In the genomic region with DNA sequence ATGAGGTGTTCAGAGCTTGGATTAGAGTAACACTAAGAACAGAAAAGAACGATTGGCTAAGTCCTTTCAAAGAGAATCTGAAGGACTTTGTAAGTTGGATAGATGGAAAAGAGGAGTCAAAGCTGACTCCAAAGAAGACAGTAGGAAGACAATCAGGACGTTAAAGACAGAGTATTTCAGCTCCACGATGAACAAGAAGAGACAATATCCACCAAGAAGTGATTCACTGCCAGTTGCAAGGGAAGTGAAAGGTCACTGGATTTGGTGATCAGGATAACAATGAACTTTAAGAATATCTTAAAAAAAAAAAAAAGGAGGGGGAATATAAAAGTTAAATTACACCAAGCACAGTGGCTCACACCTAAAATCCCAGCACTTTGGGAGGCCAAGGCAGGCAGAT, we compare ENCODE assay signal across 15 cellular contexts. TPM values are rescaled to one million over a fixed set of nuclear protein-coding genes. Genes with fewer than 3 reads are reported as not detected.
DNase-seq lines count a peak whose midpoint lies in the region; ATAC-seq and TF ChIP-seq lines count a peak whose summit lies in the region.
"Had no signal": no experiment of that assay in that cellular context is flagged by ENCODE, and none has a peak within 500 bp of the region (broad histone marks: within the 10 kb centered on the region; RNA-seq: fewer than 3 reads in every experiment).

No MANE protein-coding gene starts in this region.

- no peaks in the 10 kb centered on the region for H3K36me3 ChIP-seq in sigmoid colon

- TF ChIP-seq POLR2A in sigmoid colon (IDR thresholded peaks at IDR 0.05): no peak

- H3K27me3 Mint-ChIP-seq in Calu3 (ENCODE audit: unreplicated experiment): no peaks in the 10 kb centered on the region
- H3K27me3 Mint-ChIP-seq in activated T-cell treated with anti-CD3 and anti-CD28 coated beads, Interleukin-2, amount 50 U/mL, for 4 hours (ENCODE audit: low read depth): no peaks in the 10 kb centered on the region
- H3K27me3 Mint-ChIP-seq: activated naive CD8-positive, alpha-beta T cell treated with anti-CD3 and anti-CD28 coated beads, Interleukin-2, amount 10 ng/mL, durations not matched to agents 7 days and 5 days had no signal

- no peak for ATAC-seq in activated T-cell treated with anti-CD3 and anti-CD28 coated beads, Interleukin-2, amount 50 U/mL, for 4 hours
- no peak for ATAC-seq in HG02884 (IDR thresholded peaks at IDR 0.05; ENCODE audit: unreplicated experiment)
- ATAC-seq: K562 had no signal

- H3K4me3 ChIP-seq in sigmoid colon: no peak overlapping the region
- H3K4me3 ChIP-seq: BLaER1, K562 had no signal

- H3K27ac ChIP-seq in RWPE1: peak overlapping the region; percentile 74
- H3K27ac ChIP-seq in epithelial cell of prostate: peak overlapping the region; percentile 81
- H3K27ac ChIP-seq in sigmoid colon: peak overlapping the region in 3 of 4 donors; percentile 34 to 61 (median 58)
- H3K27ac ChIP-seq: BLaER1 had no signal

- POLR2A ChIA-PET in RWPE1 (lab: Yijun Ruan, JAX; ENCODE audit: low non-redundant PET): no interaction called here

- no TSS peak for BruUV-seq in Calu3 (replicated peaks; lab: Mats Ljungman, UMichigan)

- CTCF ChIA-PET in Calu3 (lab: Charles Lee) (no interaction called here), RWPE1 (lab: Yijun Ruan, JAX) (interaction anchor here (0.6 kb wide), 1 partner anchor 153 kb away, joined by 3 read pairs; no protein-coding TSS in a partner anchor)

- TF ChIP-seq EP300 in sigmoid colon (IDR thresholded peaks at IDR 0.05): no peak

- intact Hi-C loops in Calu3 (cut with micrococcal nuclease; ENCODE audit: unreplicated experiment): no loop called here
- intact Hi-C loops in sigmoid colon (cut with DNase I): no loop called here

- H3K36me3 Mint-ChIP-seq in Calu3 (ENCODE audit: insufficient read depth, unreplicated experiment): no peaks in the 10 kb centered on the region
- H3K36me3 Mint-ChIP-seq in activated T-cell treated with anti-CD3 and anti-CD28 coated beads, Interleukin-2, amount 50 U/mL, for 4 hours (ENCODE audit: insufficient read depth): peaks cover 8% of the 10 kb centered on the region
- H3K36me3 Mint-ChIP-seq: mesothelial cell of epicardium had no signal

- H3K4me1 Mint-ChIP-seq in Calu3 (ENCODE audit: low read depth, unreplicated experiment): peaks cover 44% of the 10 kb centered on the region
- peaks cover 81% of the 10 kb centered on the region for H3K4me1 Mint-ChIP-seq in activated T-cell treated with anti-CD3 and anti-CD28 coated beads, Interleukin-2, amount 50 U/mL, for 4 hours (ENCODE audit: low read depth)

- no peak overlapping the region for H3K4me3 Mint-ChIP-seq in Calu3 (ENCODE audit: low read depth, unreplicated experiment)
- no peak overlapping the region for H3K4me3 Mint-ChIP-seq in activated T-cell treated with anti-CD3 and anti-CD28 coated beads, Interleukin-2, amount 50 U/mL, for 4 hours
- H3K4me3 Mint-ChIP-seq: activated naive CD8-positive, alpha-beta T cell treated with anti-CD3 and anti-CD28 coated beads, Interleukin-2, amount 10 ng/mL, durations not matched to agents 7 days and 5 days; mesothelial cell of epicardium; T-helper 2 cell treated with Interferon-gamma antibody and Interleukin-4, amounts not matched to agents 5 μg/mL and 100 μg/mL, for 36 hours had no signal

- H3K27me3 ChIP-seq in sigmoid colon: no peaks in the 10 kb centered on the region
- H3K27me3 ChIP-seq: BLaER1 had no signal

- H3K27ac Mint-ChIP-seq in Calu3 (ENCODE audit: unreplicated experiment): peak overlapping the region; percentile 2
- H3K27ac Mint-ChIP-seq: activated naive CD8-positive, alpha-beta T cell treated with anti-CD3 and anti-CD28 coated beads, Interleukin-2, amount 10 ng/mL, durations not matched to agents 7 days and 5 days; T-helper 2 cell treated with Interferon-gamma antibody and Interleukin-4, amounts not matched to agents 5 μg/mL and 100 μg/mL, for 36 hours had no signal

- DNase-seq in Calu3: no peak
- DNase-seq in RWPE1 (ENCODE audit: low spot score): no peak
- no peak for DNase-seq in epithelial cell of prostate (ENCODE audit: low read depth, low spot score)
- DNase-seq in sigmoid colon: no peak
- no peak for DNase-seq in NK-92 (lab: John Stamatoyannopoulos, UW; ENCODE audit: unreplicated experiment)
- no peak for DNase-seq in activated T-cell treated with anti-CD3 and anti-CD28 coated beads, Interleukin-2, amount 50 U/mL, for 4 hours
- DNase-seq: activated naive CD8-positive, alpha-beta T cell treated with anti-CD3 and anti-CD28 coated beads, Interleukin-2, amount 10 ng/mL, durations not matched to agents 7 days and 5 days; DMS79; NCI-H1436; NCI-H524 had no signal

- no peaks in the 10 kb centered on the region for H3K9me3 ChIP-seq in sigmoid colon
- H3K9me3 ChIP-seq: BLaER1 had no signal

- H3K4me1 ChIP-seq in sigmoid colon: peaks cover 0 to 75% (median 45%) of the 10 kb centered on the region in 4 donors

- TF ChIP-seq CTCF in Calu3 (IDR thresholded peaks at IDR 0.05; ENCODE audit: unreplicated experiment) (no peak), RWPE1 (conservative IDR thresholded peaks at IDR 0.05; ENCODE audit: low read depth) (no peak), sigmoid colon (IDR thresholded peaks at IDR 0.05) (no peak)

- 78 to 81% methylated on average over 3 of the region's 3 CpGs for WGBS in sigmoid colon, 2 donors

- no peaks in the 10 kb centered on the region for H3K9me3 Mint-ChIP-seq in Calu3 (ENCODE audit: low read depth, unreplicated experiment)
- H3K9me3 Mint-ChIP-seq in activated T-cell treated with anti-CD3 and anti-CD28 coated beads, Interleukin-2, amount 50 U/mL, for 4 hours: no peaks in the 10 kb centered on the region
- H3K9me3 Mint-ChIP-seq: activated naive CD8-positive, alpha-beta T cell treated with anti-CD3 and anti-CD28 coated beads, Interleukin-2, amount 10 ng/mL, durations not matched to agents 7 days and 5 days; mesothelial cell of epicardium; T-helper 2 cell treated with Interferon-gamma antibody and Interleukin-4, amounts not matched to agents 5 μg/mL and 100 μg/mL, for 36 hours had no signal

RNA-seq across cellular contexts. Expression of gene REPS1, which starts 17.9 kb away (rescaled TPM):
- total RNA-seq in Calu3 (2022) (24.1 and 29.5 TPM in 2 replicates), sigmoid colon (10 to 100 TPM; 26.3 to 53.7 (median 27.9) TPM)
- polyA plus RNA-seq in sigmoid colon: 10 to 100 TPM; 12.6 to 22.6 (median 13.9) TPM
- 10 to 100 TPM; 58.5 to 62.4 (median 58.6) TPM for total RNA-seq in activated T-cell treated with anti-CD3 and anti-CD28 coated beads, Interleukin-2, amount 50 U/mL, for 4 hours

RNA-seq across cellular contexts. Expression of gene ABRACL, which starts 58.4 kb away (rescaled TPM):
- total RNA-seq in Calu3 (2022) (36.1 and 40.4 TPM in 2 replicates), sigmoid colon (1 to 10 TPM; 6.8 to 7.7 (median 7.4) TPM)
- polyA plus RNA-seq in sigmoid colon: 100 to 1,000 TPM; 144 to 529 (median 303) TPM
- total RNA-seq in activated T-cell treated with anti-CD3 and anti-CD28 coated beads, Interleukin-2, amount 50 U/mL, for 4 hours: 100 to 1,000 TPM; 161 to 191 (median 176) TPM
